8 cellular contexts compared by ENCODE assay signal in genomic region chr1:156727492-156727891, GRCh38. TPM values are rescaled to one million over a fixed set of nuclear protein-coding genes. Genes with fewer than 3 reads are reported as not detected.
DNase-seq lines count a peak whose midpoint lies in the region; ATAC-seq, FAIRE-seq and TF ChIP-seq lines count a peak whose summit lies in the region.

No MANE protein-coding gene starts in this region.

- no TSS peak for BruUV-seq in HepG2 (replicated peaks; lab: Mats Ljungman, UMichigan)

- no peak for FAIRE-seq in HepG2 (lab: Jason Lieb, UNC)
- no peak for FAIRE-seq in D721Med (lab: Jason Lieb, UNC)

- H3K9me3 Mint-ChIP-seq in activated CD4-positive, alpha-beta T cell treated with anti-CD3 and anti-CD28 coated beads for 36 hours (ENCODE audit: low read depth) = no peaks in the 10 kb centered on the region
- no peaks in the 10 kb centered on the region for H3K9me3 Mint-ChIP-seq in activated CD4-positive, alpha-beta T cell treated with anti-CD3 and anti-CD28 coated beads, Interleukin-2, amount 10 ng/mL, durations not matched to agents 24 days and 14 days

- no peak for TF ChIP-seq RAD21 in HepG2 (CRISPR knock-in tag; IDR thresholded peaks at IDR 0.05)

- H3K4me2 ChIP-seq in HepG2 (ENCODE audit: low read depth, low read length) = peak overlapping the region; percentile 97

- peak overlapping the region; percentile 89 for H3K9ac ChIP-seq in HepG2 (ENCODE audit: insufficient read depth, low read depth, low read length)

- H3K27ac ChIP-seq in adrenal gland = peak overlapping the region in 3 of 5 donors; percentile 89 to 98 (median 97)
- peak overlapping the region; percentile 79 for H3K27ac ChIP-seq in HepG2 (ENCODE audit: extremely low read length, insufficient read depth, low read length)
- H3K27ac ChIP-seq in tibial artery = peak overlapping the region; percentile 98 to 99

- intact Hi-C loops in activated CD4-positive, alpha-beta T cell treated with anti-CD3 and anti-CD28 coated beads for 36 hours (cut with DNase I, micrococcal nuclease) = loop anchor here (2.0 to 5.0 kb wide), 3 partner anchors 133 to 515 kb away; partner anchors contain the start of genes MEF2D (in 1 of the 2), NTRK1 (in 1 of the 2) and PMF1 (in 1 of the 2)
- intact Hi-C loops in activated CD4-positive, alpha-beta T cell treated with anti-CD3 and anti-CD28 coated beads, Interleukin-2, amount 10 ng/mL, durations not matched to agents 24 days and 14 days (cut with micrococcal nuclease) = loop anchor here (10.0 kb wide), 1 partner anchor 673 kb away; the partner anchor contains the start of genes LAMTOR2 and UBQLN4
- intact Hi-C loops in adrenal gland (cut with DNase I) (loop anchor here in 1 of 2 donors (10.0 kb wide), 1 partner anchor 137 kb away; the partner anchor contains the start of gene NTRK1), HepG2 (cut with micrococcal nuclease; ENCODE audit: unreplicated experiment) (loop anchor here (10.0 kb wide), 1 partner anchor 63 kb away; no protein-coding TSS in a partner anchor), tibial artery (cut with DNase I; ENCODE audit: low total_unique reads) (no loop called here)

- H3K27me3 Mint-ChIP-seq in activated CD4-positive, alpha-beta T cell treated with anti-CD3 and anti-CD28 coated beads for 36 hours = no peaks in the 10 kb centered on the region
- H3K27me3 Mint-ChIP-seq in activated CD4-positive, alpha-beta T cell treated with anti-CD3 and anti-CD28 coated beads, Interleukin-2, amount 10 ng/mL, durations not matched to agents 24 days and 14 days = no peaks in the 10 kb centered on the region

- DNase-seq in activated CD4-positive, alpha-beta T cell treated with anti-CD3 and anti-CD28 coated beads for 36 hours = no peak
- DNase-seq in activated CD4-positive, alpha-beta T cell treated with anti-CD3 and anti-CD28 coated beads, Interleukin-2, amount 10 ng/mL, durations not matched to agents 24 days and 14 days = no peak
- no peak for DNase-seq in adrenal gland
- no peak for DNase-seq in HepG2 (ENCODE audit: low spot score)
- DNase-seq in tibial artery = no peak
- DNase-seq in D721Med (ENCODE audit: insufficient read length, low spot score) = no peak
- DNase-seq in dermis blood vessel endothelial cell = no peak

- peaks cover 17% of the 10 kb centered on the region for H4K20me1 ChIP-seq in HepG2 (ENCODE audit: insufficient read depth, low read length)

- ATAC-seq in activated CD4-positive, alpha-beta T cell treated with anti-CD3 and anti-CD28 coated beads for 36 hours = no peak
- ATAC-seq in HepG2 (no peak), HG02798 (IDR thresholded peaks at IDR 0.05; ENCODE audit: poor library complexity, unreplicated experiment) (no peak)

- H3K4me3 ChIP-seq in adrenal gland (peak overlapping the region in 3 of 4 donors; percentile 81 to 96 (median 92)), HepG2 (replicated peaks in 1 of 3; ENCODE audit: insufficient read depth in 1 of 3, low read depth in 2 of 3, low read length in 3 of 3) (peak overlapping the region; percentile 66 to 100 (median 98)), tibial artery (peak overlapping the region; percentile 65)

- H2AFZ ChIP-seq in HepG2 (ENCODE audit: low read length) = peak overlapping the region; percentile 87

- H3K27ac Mint-ChIP-seq in activated CD4-positive, alpha-beta T cell treated with anti-CD3 and anti-CD28 coated beads for 36 hours = peak overlapping the region; percentile 99
- H3K27ac Mint-ChIP-seq in activated CD4-positive, alpha-beta T cell treated with anti-CD3 and anti-CD28 coated beads, Interleukin-2, amount 10 ng/mL, durations not matched to agents 24 days and 14 days = no peak overlapping the region

- H3K9me3 ChIP-seq in adrenal gland (replicated peaks in 1 of 3) (no peaks in the 10 kb centered on the region), HepG2 (ENCODE audit: low read length) (no peaks in the 10 kb centered on the region), tibial artery (no peaks in the 10 kb centered on the region)

- H3K4me1 ChIP-seq in adrenal gland (replicated peaks in 1 of 2) = peaks cover 31 to 42% of the 10 kb centered on the region in 2 donors
- peaks cover 49% of the 10 kb centered on the region for H3K4me1 ChIP-seq in HepG2 (ENCODE audit: insufficient read depth, low read length)
- H3K4me1 ChIP-seq in tibial artery = peaks cover 0 to 48% (median 40%) of the 10 kb centered on the region in 4 donors

- peaks cover 40% of the 10 kb centered on the region for H3K36me3 Mint-ChIP-seq in activated CD4-positive, alpha-beta T cell treated with anti-CD3 and anti-CD28 coated beads for 36 hours (ENCODE audit: low read depth)
- peaks cover 25% of the 10 kb centered on the region for H3K36me3 Mint-ChIP-seq in activated CD4-positive, alpha-beta T cell treated with anti-CD3 and anti-CD28 coated beads, Interleukin-2, amount 10 ng/mL, durations not matched to agents 24 days and 14 days (ENCODE audit: low read depth)

- no peak for TF ChIP-seq CTCF in adrenal gland (IDR thresholded peaks at IDR 0.05)
- no peak for TF ChIP-seq CTCF in HepG2 (CRISPR knock-in tag; IDR thresholded peaks at IDR 0.05)
- no peak for TF ChIP-seq CTCF in tibial artery (IDR thresholded peaks at IDR 0.05)
- TF ChIP-seq CTCF in D721Med (IDR thresholded peaks at IDR 0.05; ENCODE audit: insufficient read depth, missing control alignments) = no peak

- peaks cover 29% of the 10 kb centered on the region for H3K4me1 Mint-ChIP-seq in activated CD4-positive, alpha-beta T cell treated with anti-CD3 and anti-CD28 coated beads for 36 hours
- H3K4me1 Mint-ChIP-seq in activated CD4-positive, alpha-beta T cell treated with anti-CD3 and anti-CD28 coated beads, Interleukin-2, amount 10 ng/mL, durations not matched to agents 24 days and 14 days = peaks cover 34% of the 10 kb centered on the region

- H3K79me2 ChIP-seq in HepG2 (ENCODE audit: insufficient read depth, low read length) = peaks cover 59% of the 10 kb centered on the region

- TF ChIP-seq EP300 in HepG2 (IDR thresholded peaks at IDR 0.05; ENCODE audit: low read depth in 2 of 2, low read length in 2 of 2) (no peak), HepG2 (CRISPR knock-in tag; IDR thresholded peaks at IDR 0.05; ENCODE audit: borderline replicate concordance) (no peak)

- H3K27me3 ChIP-seq in adrenal gland = no peaks in the 10 kb centered on the region
- H3K27me3 ChIP-seq in HepG2 (ENCODE audit: control insufficient read depth in 1 of 2, insufficient read depth in 2 of 2, low read length in 2 of 2) = no peaks in the 10 kb centered on the region; a peak in 1 of 5 replicates
- no peaks in the 10 kb centered on the region for H3K27me3 ChIP-seq in tibial artery

- CTCF ChIA-PET in activated CD4-positive, alpha-beta T cell treated with anti-CD3 and anti-CD28 coated beads for 36 hours (lab: Charles Lee) = interaction anchor here (0.6 to 6.2 kb wide), 23 partner anchors 9 to 247 kb away, joined by 3 to 220 read pairs (median 19); partner anchors contain the start of genes CRABP2, HDGF, INSRR and MRPL24
- CTCF ChIA-PET in HepG2 (lab: Yijun Ruan, JAX; ENCODE audit: low intra/inter-chr PET ratio, low total read pairs) = interaction anchor here (0.9 to 5.7 kb wide), 3 partner anchors 38 to 70 kb away, joined by 3 to 119 read pairs (median 3); no protein-coding TSS in a partner anchor

- POLR2A ChIA-PET in activated CD4-positive, alpha-beta T cell treated with anti-CD3 and anti-CD28 coated beads for 36 hours (lab: Charles Lee) = interaction anchor here (0.9 to 4.1 kb wide), 6 partner anchors 13 to 43 kb away, joined by 3 to 55 read pairs (median 20); partner anchors contain the start of genes HDGF, MRPL24 and PRCC
- POLR2A ChIA-PET in HepG2 (lab: Yijun Ruan, JAX) = interaction anchor here (0.7 to 5.7 kb wide), 11 partner anchors 13 to 87 kb away, joined by 5 to 100 read pairs (median 19); partner anchors contain the start of genes CRABP2, HDGF, MRPL24 and NES

- in situ Hi-C loops in HepG2 (cut with HindIII; ENCODE audit: extremely low pct_ligation_motif_present, low pct_unique_long_range_greater_than_20kb) = loop anchor here (5.0 kb wide), 2 partner anchors 40 kb away; partner anchors contain the start of gene PRCC

- TF ChIP-seq POLR2A in adrenal gland (IDR thresholded peaks at IDR 0.05) (no peak), HepG2 (IDR thresholded peaks at IDR 0.05; ENCODE audit: insufficient read depth in 1 of 2, low read depth in 2 of 2, low read length in 2 of 2) (no peak)

- WGBS in adrenal gland, 4 donors = 51 to 62% (median 54%) methylated on average over 6 to 7 of the region's 7 CpGs
- WGBS in HepG2 (ENCODE audit: low lambda C conversion rate) = 28% methylated on average over 7 of the region's 7 CpGs

- H3K4me3 Mint-ChIP-seq in activated CD4-positive, alpha-beta T cell treated with anti-CD3 and anti-CD28 coated beads for 36 hours = no peak overlapping the region
- no peak overlapping the region for H3K4me3 Mint-ChIP-seq in activated CD4-positive, alpha-beta T cell treated with anti-CD3 and anti-CD28 coated beads, Interleukin-2, amount 10 ng/mL, durations not matched to agents 24 days and 14 days

- H3K36me3 ChIP-seq in adrenal gland (replicated peaks in 1 of 2) (peaks cover 0 to 19% of the 10 kb centered on the region in 2 donors), HepG2 (replicated peaks in 1 of 2; ENCODE audit: control insufficient read depth in 1 of 2, insufficient read depth in 2 of 2, low read length in 2 of 2) (peaks cover 11 to 21% of the 10 kb centered on the region in 2 experiments), tibial artery (peaks cover 22 to 33% (median 26%) of the 10 kb centered on the region in 3 donors)

RNA-seq across cellular contexts. Expression of gene METTL25B, which starts 0.8 kb away (rescaled TPM):
- total RNA-seq in activated CD4-positive, alpha-beta T cell treated with anti-CD3 and anti-CD28 coated beads for 36 hours = 10 to 100 TPM; 31.0 to 40.5 TPM
- total RNA-seq in activated CD4-positive, alpha-beta T cell treated with anti-CD3 and anti-CD28 coated beads, Interleukin-2, amount 10 ng/mL, durations not matched to agents 24 days and 14 days = 35.9 and 40.5 TPM in 2 replicates
- total RNA-seq in adrenal gland (100 to 1,000 TPM in 1 of 8 donors, 10 to 100 TPM in 7; 24.0 to 140 (median 32.5) TPM), HepG2 (2016; rRNA removed; fragmentation: Illumina TruSeq; extraction: Trizol) (8.1 and 11.9 TPM in 2 replicates), dermis blood vessel endothelial cell (11.8 and 13.3 TPM in 2 replicates)
- polyA plus RNA-seq in adrenal gland (100 to 1,000 TPM in 1 of 3 donors, 10 to 100 TPM in 2; 17.4 to 127 (median 68.6) TPM), HepG2 (2011; rRNA removed) (24.0 and 26.3 TPM in 2 replicates)
- total RNA-seq in HepG2 (2016; cell fraction: cytosol; rRNA removed; fragmentation: Illumina TruSeq; extraction: Trizol; ENCODE audit: low read depth) = 4.8 and 7.1 TPM in 2 replicates
- total RNA-seq in HepG2 (2016; cell fraction: insoluble cytoplasmic fraction; rRNA removed; fragmentation: Illumina TruSeq; extraction: Trizol) = 8.7 and 14.6 TPM in 2 replicates
- total RNA-seq in HepG2 (2016; cell fraction: membrane; rRNA removed; fragmentation: Illumina TruSeq; extraction: Trizol) = 7.4 and 7.9 TPM in 2 replicates
- total RNA-seq in HepG2 (2016; cell fraction: nucleus; rRNA removed; fragmentation: Illumina TruSeq; extraction: Trizol) = 8.7 and 16.4 TPM in 2 replicates
- 15.1 and 18.0 TPM in 2 replicates for polyA plus RNA-seq in HepG2 (2011; cell fraction: cytosol; rRNA removed)
- polyA plus RNA-seq in HepG2 (2011; cell fraction: nucleus; rRNA removed) = 45.6 and 53.5 TPM in 2 replicates
- polyA plus RNA-seq in HepG2 (2012) = 18.4 and 20.2 TPM in 2 replicates
- 4.1 and 5.6 TPM in 2 replicates for polyA plus RNA-seq in HepG2 (2016; cell fraction: cytosol; fragmentation: Illumina TruSeq; extraction: Trizol; ENCODE audit: low read depth)
- polyA plus RNA-seq in HepG2 (2016; cell fraction: insoluble cytoplasmic fraction; fragmentation: Illumina TruSeq; extraction: Trizol; ENCODE audit: low read depth) = 7.1 and 9.1 TPM in 2 replicates
- polyA plus RNA-seq in HepG2 (2016; cell fraction: membrane; fragmentation: Illumina TruSeq; extraction: Trizol; ENCODE audit: low read depth) = 6.4 and 8.1 TPM in 2 replicates
- 35.7 and 36.8 TPM in 2 replicates for polyA plus RNA-seq in HepG2 (2016; cell fraction: nucleus; fragmentation: Illumina TruSeq; extraction: Trizol; ENCODE audit: insufficient read depth, low read depth)
- polyA minus RNA-seq in HepG2 (2011; rRNA and poly(A)+ RNA removed; ENCODE audit: low replicate concordance) = 28.4 and 53.9 TPM in 2 replicates
- 9.3 and 11.1 TPM in 2 replicates for polyA minus RNA-seq in HepG2 (2011; cell fraction: cytosol; rRNA and poly(A)+ RNA removed)
- 16.1 and 19.6 TPM in 2 replicates for polyA minus RNA-seq in HepG2 (2011; cell fraction: nucleus; rRNA and poly(A)+ RNA removed)

RNA-seq across cellular contexts. Expression of gene ISG20L2, which starts 1.1 kb away (rescaled TPM):
- total RNA-seq in activated CD4-positive, alpha-beta T cell treated with anti-CD3 and anti-CD28 coated beads for 36 hours = 10 to 100 TPM; 48.4 to 65.2 TPM
- total RNA-seq in activated CD4-positive, alpha-beta T cell treated with anti-CD3 and anti-CD28 coated beads, Interleukin-2, amount 10 ng/mL, durations not matched to agents 24 days and 14 days = 75.4 and 83.1 TPM in 2 replicates
- total RNA-seq in adrenal gland (10 to 100 TPM; 10.6 to 38.5 (median 18.4) TPM), HepG2 (2016; rRNA removed; fragmentation: Illumina TruSeq; extraction: Trizol) (17.8 and 19.8 TPM in 2 replicates), dermis blood vessel endothelial cell (8.7 and 11.7 TPM in 2 replicates)
- polyA plus RNA-seq in adrenal gland (10 to 100 TPM in 1 of 3 donors, 1 to 10 TPM in 2; 5.5 to 40.0 (median 8.8) TPM), HepG2 (2011; rRNA removed) (21.3 and 22.8 TPM in 2 replicates)
- total RNA-seq in HepG2 (2016; cell fraction: cytosol; rRNA removed; fragmentation: Illumina TruSeq; extraction: Trizol; ENCODE audit: low read depth) = 4.3 and 4.7 TPM in 2 replicates
- 17.0 and 17.7 TPM in 2 replicates for total RNA-seq in HepG2 (2016; cell fraction: insoluble cytoplasmic fraction; rRNA removed; fragmentation: Illumina TruSeq; extraction: Trizol)
- 13.2 and 14.0 TPM in 2 replicates for total RNA-seq in HepG2 (2016; cell fraction: membrane; rRNA removed; fragmentation: Illumina TruSeq; extraction: Trizol)
- 9.6 and 14.9 TPM in 2 replicates for total RNA-seq in HepG2 (2016; cell fraction: nucleus; rRNA removed; fragmentation: Illumina TruSeq; extraction: Trizol)
- polyA plus RNA-seq in HepG2 (2011; cell fraction: cytosol; rRNA removed) = 14.8 and 16.6 TPM in 2 replicates
- polyA plus RNA-seq in HepG2 (2011; cell fraction: nucleus; rRNA removed) = 7.5 and 8.0 TPM in 2 replicates
- 13.2 and 14.7 TPM in 2 replicates for polyA plus RNA-seq in HepG2 (2012)
- polyA plus RNA-seq in HepG2 (2016; cell fraction: cytosol; fragmentation: Illumina TruSeq; extraction: Trizol; ENCODE audit: low read depth) = 4.2 and 5.1 TPM in 2 replicates
- polyA plus RNA-seq in HepG2 (2016; cell fraction: insoluble cytoplasmic fraction; fragmentation: Illumina TruSeq; extraction: Trizol; ENCODE audit: low read depth) = 31.5 and 36.7 TPM in 2 replicates
- 12.8 and 15.4 TPM in 2 replicates for polyA plus RNA-seq in HepG2 (2016; cell fraction: membrane; fragmentation: Illumina TruSeq; extraction: Trizol; ENCODE audit: low read depth)
- polyA plus RNA-seq in HepG2 (2016; cell fraction: nucleus; fragmentation: Illumina TruSeq; extraction: Trizol; ENCODE audit: insufficient read depth, low read depth) = 21.4 and 24.7 TPM in 2 replicates
- 27.7 and 116 TPM in 2 replicates for polyA minus RNA-seq in HepG2 (2011; rRNA and poly(A)+ RNA removed; ENCODE audit: low replicate concordance)
- polyA minus RNA-seq in HepG2 (2011; cell fraction: cytosol; rRNA and poly(A)+ RNA removed) = 9.0 and 13.8 TPM in 2 replicates
- polyA minus RNA-seq in HepG2 (2011; cell fraction: nucleus; rRNA and poly(A)+ RNA removed) = 11.8 and 21.6 TPM in 2 replicates

RNA-seq across cellular contexts. Expression of gene MRPL24, which starts 13.4 kb away (rescaled TPM):
- total RNA-seq in activated CD4-positive, alpha-beta T cell treated with anti-CD3 and anti-CD28 coated beads for 36 hours = 10 to 100 TPM; 81.9 to 89.7 TPM
- 134 and 135 TPM in 2 replicates for total RNA-seq in activated CD4-positive, alpha-beta T cell treated with anti-CD3 and anti-CD28 coated beads, Interleukin-2, amount 10 ng/mL, durations not matched to agents 24 days and 14 days
- total RNA-seq in adrenal gland (100 to 1,000 TPM in 4 of 8 donors, 10 to 100 TPM in 4; 46.7 to 140 (median 91.4) TPM), HepG2 (2016; rRNA removed; fragmentation: Illumina TruSeq; extraction: Trizol) (42.9 and 45.7 TPM in 2 replicates), dermis blood vessel endothelial cell (31.0 and 34.7 TPM in 2 replicates)
- polyA plus RNA-seq in adrenal gland (100 to 1,000 TPM; 154 to 294 (median 239) TPM), HepG2 (2011; rRNA removed) (37.7 and 38.1 TPM in 2 replicates)
- 18.3 and 22.1 TPM in 2 replicates for total RNA-seq in HepG2 (2016; cell fraction: cytosol; rRNA removed; fragmentation: Illumina TruSeq; extraction: Trizol; ENCODE audit: low read depth)
- total RNA-seq in HepG2 (2016; cell fraction: insoluble cytoplasmic fraction; rRNA removed; fragmentation: Illumina TruSeq; extraction: Trizol) = 43.5 and 49.0 TPM in 2 replicates
- 21.2 and 21.3 TPM in 2 replicates for total RNA-seq in HepG2 (2016; cell fraction: membrane; rRNA removed; fragmentation: Illumina TruSeq; extraction: Trizol)
- total RNA-seq in HepG2 (2016; cell fraction: nucleus; rRNA removed; fragmentation: Illumina TruSeq; extraction: Trizol) = 13.5 and 22.5 TPM in 2 replicates
- 28.3 and 29.4 TPM in 2 replicates for polyA plus RNA-seq in HepG2 (2011; cell fraction: cytosol; rRNA removed)
- 15.0 and 17.2 TPM in 2 replicates for polyA plus RNA-seq in HepG2 (2011; cell fraction: nucleus; rRNA removed)
- polyA plus RNA-seq in HepG2 (2012) = 29.0 TPM in 2 replicates
- 21.1 and 21.8 TPM in 2 replicates for polyA plus RNA-seq in HepG2 (2016; cell fraction: cytosol; fragmentation: Illumina TruSeq; extraction: Trizol; ENCODE audit: low read depth)
- polyA plus RNA-seq in HepG2 (2016; cell fraction: insoluble cytoplasmic fraction; fragmentation: Illumina TruSeq; extraction: Trizol; ENCODE audit: low read depth) = 58.3 and 58.4 TPM in 2 replicates
- polyA plus RNA-seq in HepG2 (2016; cell fraction: membrane; fragmentation: Illumina TruSeq; extraction: Trizol; ENCODE audit: low read depth) = 18.3 and 20.0 TPM in 2 replicates
- 39.4 and 46.6 TPM in 2 replicates for polyA plus RNA-seq in HepG2 (2016; cell fraction: nucleus; fragmentation: Illumina TruSeq; extraction: Trizol; ENCODE audit: insufficient read depth, low read depth)
- 13.2 and 67.4 TPM in 2 replicates for polyA minus RNA-seq in HepG2 (2011; rRNA and poly(A)+ RNA removed; ENCODE audit: low replicate concordance)
- 8.8 and 9.7 TPM in 2 replicates for polyA minus RNA-seq in HepG2 (2011; cell fraction: cytosol; rRNA and poly(A)+ RNA removed)
- polyA minus RNA-seq in HepG2 (2011; cell fraction: nucleus; rRNA and poly(A)+ RNA removed) = 5.7 and 8.6 TPM in 2 replicates

RNA-seq across cellular contexts. Expression of gene CRABP2, which starts 22.1 kb away (rescaled TPM):
- under 1 TPM; 0.88 to 0.98 TPM for total RNA-seq in activated CD4-positive, alpha-beta T cell treated with anti-CD3 and anti-CD28 coated beads for 36 hours
- 0.62 and 1.4 TPM in 2 replicates for total RNA-seq in activated CD4-positive, alpha-beta T cell treated with anti-CD3 and anti-CD28 coated beads, Interleukin-2, amount 10 ng/mL, durations not matched to agents 24 days and 14 days
- total RNA-seq in adrenal gland (10 to 100 TPM in 1 of 8 donors, 1 to 10 TPM in 7; 3.1 to 11.6 (median 6.8) TPM), HepG2 (2016; rRNA removed; fragmentation: Illumina TruSeq; extraction: Trizol) (0.21 and 0.60 TPM in 2 replicates), dermis blood vessel endothelial cell (0.34 TPM in 1 of 2 replicates, not detected in the other)
- polyA plus RNA-seq in adrenal gland (10 to 100 TPM in 2 of 3 donors, 1 to 10 TPM in 1; 5.0 to 17.8 (median 11.2) TPM), HepG2 (2011; rRNA removed) (0.37 and 0.40 TPM in 2 replicates)
- not detected in 2 replicates for total RNA-seq in HepG2 (2016; cell fraction: cytosol; rRNA removed; fragmentation: Illumina TruSeq; extraction: Trizol; ENCODE audit: low read depth)
- total RNA-seq in HepG2 (2016; cell fraction: insoluble cytoplasmic fraction; rRNA removed; fragmentation: Illumina TruSeq; extraction: Trizol) = 0.28 TPM in 1 of 2 replicates, not detected in the other
- not detected in 2 replicates for total RNA-seq in HepG2 (2016; cell fraction: membrane; rRNA removed; fragmentation: Illumina TruSeq; extraction: Trizol)
- total RNA-seq in HepG2 (2016; cell fraction: nucleus; rRNA removed; fragmentation: Illumina TruSeq; extraction: Trizol) = not detected in 2 replicates
- 0.14 and 0.16 TPM in 2 replicates for polyA plus RNA-seq in HepG2 (2011; cell fraction: cytosol; rRNA removed)
- polyA plus RNA-seq in HepG2 (2011; cell fraction: nucleus; rRNA removed) = 0.50 and 0.85 TPM in 2 replicates
- polyA plus RNA-seq in HepG2 (2012) = 1.3 TPM in 1 of 2 replicates, not detected in the other
- 0.24 TPM in 1 of 2 replicates, not detected in the other for polyA plus RNA-seq in HepG2 (2016; cell fraction: cytosol; fragmentation: Illumina TruSeq; extraction: Trizol; ENCODE audit: low read depth)
- polyA plus RNA-seq in HepG2 (2016; cell fraction: insoluble cytoplasmic fraction; fragmentation: Illumina TruSeq; extraction: Trizol; ENCODE audit: low read depth) = 0.57 and 0.99 TPM in 2 replicates
- polyA plus RNA-seq in HepG2 (2016; cell fraction: membrane; fragmentation: Illumina TruSeq; extraction: Trizol; ENCODE audit: low read depth) = not detected in 2 replicates
- polyA plus RNA-seq in HepG2 (2016; cell fraction: nucleus; fragmentation: Illumina TruSeq; extraction: Trizol; ENCODE audit: insufficient read depth, low read depth) = 0.51 and 1.8 TPM in 2 replicates
- polyA minus RNA-seq in HepG2 (2011; rRNA and poly(A)+ RNA removed; ENCODE audit: low replicate concordance) = 1.2 TPM in 1 of 2 replicates, not detected in the other
- polyA minus RNA-seq in HepG2 (2011; cell fraction: cytosol; rRNA and poly(A)+ RNA removed) = not detected in 2 replicates
- not detected in 2 replicates for polyA minus RNA-seq in HepG2 (2011; cell fraction: nucleus; rRNA and poly(A)+ RNA removed)

RNA-seq across cellular contexts. Expression of gene HDGF, which starts 24.0 kb away (rescaled TPM):
- total RNA-seq in activated CD4-positive, alpha-beta T cell treated with anti-CD3 and anti-CD28 coated beads for 36 hours = 100 to 1,000 TPM; 312 to 358 TPM
- total RNA-seq in activated CD4-positive, alpha-beta T cell treated with anti-CD3 and anti-CD28 coated beads, Interleukin-2, amount 10 ng/mL, durations not matched to agents 24 days and 14 days = 360 and 367 TPM in 2 replicates
- total RNA-seq in adrenal gland (100 to 1,000 TPM; 119 to 159 (median 150) TPM), HepG2 (2016; rRNA removed; fragmentation: Illumina TruSeq; extraction: Trizol) (183 and 196 TPM in 2 replicates), dermis blood vessel endothelial cell (149 and 294 TPM in 2 replicates)
- polyA plus RNA-seq in adrenal gland (100 to 1,000 TPM in 1 of 3 donors, 10 to 100 TPM in 2; 62.0 to 199 (median 96.0) TPM), HepG2 (2011; rRNA removed) (128 and 156 TPM in 2 replicates)
- 98.2 and 98.3 TPM in 2 replicates for total RNA-seq in HepG2 (2016; cell fraction: cytosol; rRNA removed; fragmentation: Illumina TruSeq; extraction: Trizol; ENCODE audit: low read depth)
- 165 and 204 TPM in 2 replicates for total RNA-seq in HepG2 (2016; cell fraction: insoluble cytoplasmic fraction; rRNA removed; fragmentation: Illumina TruSeq; extraction: Trizol)
- total RNA-seq in HepG2 (2016; cell fraction: membrane; rRNA removed; fragmentation: Illumina TruSeq; extraction: Trizol) = 258 and 266 TPM in 2 replicates
- total RNA-seq in HepG2 (2016; cell fraction: nucleus; rRNA removed; fragmentation: Illumina TruSeq; extraction: Trizol) = 89.8 and 111 TPM in 2 replicates
- polyA plus RNA-seq in HepG2 (2011; cell fraction: cytosol; rRNA removed) = 115 and 119 TPM in 2 replicates
- 57.2 and 81.2 TPM in 2 replicates for polyA plus RNA-seq in HepG2 (2011; cell fraction: nucleus; rRNA removed)
- polyA plus RNA-seq in HepG2 (2012) = 124 and 162 TPM in 2 replicates
- polyA plus RNA-seq in HepG2 (2016; cell fraction: cytosol; fragmentation: Illumina TruSeq; extraction: Trizol; ENCODE audit: low read depth) = 177 and 192 TPM in 2 replicates
- 263 and 292 TPM in 2 replicates for polyA plus RNA-seq in HepG2 (2016; cell fraction: insoluble cytoplasmic fraction; fragmentation: Illumina TruSeq; extraction: Trizol; ENCODE audit: low read depth)
- polyA plus RNA-seq in HepG2 (2016; cell fraction: membrane; fragmentation: Illumina TruSeq; extraction: Trizol; ENCODE audit: low read depth) = 342 and 343 TPM in 2 replicates
- polyA plus RNA-seq in HepG2 (2016; cell fraction: nucleus; fragmentation: Illumina TruSeq; extraction: Trizol; ENCODE audit: insufficient read depth, low read depth) = 211 and 230 TPM in 2 replicates
- polyA minus RNA-seq in HepG2 (2011; rRNA and poly(A)+ RNA removed; ENCODE audit: low replicate concordance) = 134 and 389 TPM in 2 replicates
- polyA minus RNA-seq in HepG2 (2011; cell fraction: cytosol; rRNA and poly(A)+ RNA removed) = 64.6 and 71.8 TPM in 2 replicates
- polyA minus RNA-seq in HepG2 (2011; cell fraction: nucleus; rRNA and poly(A)+ RNA removed) = 30.8 and 31.2 TPM in 2 replicates
